16 cellular contexts compared by ENCODE assay signal in the genomic region with DNA sequence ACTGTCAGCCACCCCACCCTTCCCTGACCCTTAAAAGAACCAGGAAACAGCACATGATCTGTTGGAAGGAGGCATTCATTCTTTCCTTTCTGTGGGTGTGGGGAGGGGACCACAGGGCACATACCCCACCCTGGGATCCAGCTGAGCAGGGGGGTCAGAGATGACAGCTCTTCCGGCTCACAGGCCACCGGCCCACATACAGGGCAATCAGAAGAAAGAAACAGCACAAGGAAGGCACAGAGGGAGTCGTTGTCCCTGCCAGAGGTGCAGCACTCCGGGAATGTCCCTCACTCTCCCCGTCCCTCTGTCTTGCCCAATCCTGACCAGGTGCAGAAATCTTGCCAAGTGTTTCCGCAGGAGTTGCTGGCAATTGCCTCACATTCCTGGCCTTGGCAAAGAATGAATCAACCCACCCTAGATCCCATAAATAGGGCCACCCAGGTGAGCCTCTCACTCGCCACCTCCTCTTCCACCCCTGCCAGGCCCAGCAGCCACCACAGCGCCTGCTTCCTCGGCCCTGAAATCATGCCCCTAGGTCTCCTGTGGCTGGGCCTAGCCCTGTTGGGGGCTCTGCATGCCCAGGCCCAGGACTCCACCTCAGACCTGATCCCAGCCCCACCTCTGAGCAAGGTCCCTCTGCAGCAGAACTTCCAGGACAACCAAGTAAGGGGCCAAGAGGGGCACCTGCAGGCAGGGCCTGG. TPM values are rescaled to one million over a fixed set of nuclear protein-coding genes. Genes with fewer than 3 reads are reported as not detected.
DNase-seq lines count a peak whose midpoint lies in the region; FAIRE-seq and TF ChIP-seq lines count a peak whose summit lies in the region.
"Had no signal": no experiment of that assay in that cellular context is flagged by ENCODE, and none has a peak within 500 bp of the region (broad histone marks: within the 10 kb centered on the region; RNA-seq: fewer than 3 reads in every experiment).

A gene (plus strand): TSS at position 453 of the 701 bp plus-strand sequence. CDS start 73 bp downstream, at position 526.

- in situ Hi-C loops in GM23248 (cut with MboI) = no loop called here

- H3K9me3 Mint-ChIP-seq in progenitor cell of endocrine pancreas (ENCODE audit: low read depth) = no peaks in the 10 kb centered on the region
- H3K9me3 Mint-ChIP-seq: activated naive CD4-positive, alpha-beta T cell treated with anti-CD3 and anti-CD28 coated beads, Interleukin-2, amount 50 U/mL, for 24 hours had no signal

- H3K27me3 ChIP-seq in WERI-Rb-1 (ENCODE audit: insufficient read depth, low read depth, severe bottlenecking) = no peaks in the 10 kb centered on the region
- H3K27me3 ChIP-seq in GM23248 (replicated peaks; ENCODE audit: insufficient read depth) = no peaks in the 10 kb centered on the region
- H3K27me3 ChIP-seq: dorsolateral prefrontal cortex had no signal

- H3K9me2 ChIP-seq in GM23248 (ENCODE audit: insufficient read depth) = no peaks in the 10 kb centered on the region

- no peak within 1 kb of the TSS; the same call in 1 of the 2 replicates for H2AFZ ChIP-seq in GM23248

- H3K9ac ChIP-seq in GM23248 = no peak within 1 kb of the TSS

- 57 to 66% methylated on average over 9 of the region's 9 CpGs for WGBS in GM23248 (ENCODE audit: low coverage in 1 of 2, low lambda C conversion rate in 2 of 2, missing lambda C conversion rate in 2 of 2), 2 experiments

- DNase-seq in GM12892 (ENCODE audit: insufficient read length) (peak; percentile 8), WERI-Rb-1 (no peak), islet precursor cell (peak; percentile 47), progenitor cell of endocrine pancreas (ENCODE audit: low spot score, unreplicated experiment) (no peak), GF-D8 (lab: John Stamatoyannopoulos, UW) (no peak), GM23248 (no peak), NCI-H2029 treated with DMSO at 0.1 percent for 48 hours (lab: John Stamatoyannopoulos, UW) (no peak), HTR-8/SVneo (ENCODE audit: insufficient read length, low spot score) (no peak)
- DNase-seq: activated CD4-positive, alpha-beta T cell treated with anti-CD3 and anti-CD28 coated beads, Interleukin-2, amount 50 U/mL, for 4 hours; dorsolateral prefrontal cortex; NCI-H524 treated with DMSO at 0.1 percent for 48 hours; stimulated activated CD4-positive, alpha-beta T cell treated with anti-CD3 and anti-CD28 coated beads, Interleukin-4, amount 100 ng/mL, for 4 hours had no signal

- no peaks in the 10 kb centered on the region for H3K4me1 ChIP-seq in GM23248 (ENCODE audit: insufficient read depth)

- peaks cover 12% of the 10 kb centered on the region for H3K27me3 Mint-ChIP-seq in progenitor cell of endocrine pancreas
- H3K27me3 Mint-ChIP-seq: activated naive CD4-positive, alpha-beta T cell treated with anti-CD3 and anti-CD28 coated beads, Interleukin-2, amount 50 U/mL, for 24 hours had no signal

- no peaks in the 10 kb centered on the region for H3K36me3 Mint-ChIP-seq in progenitor cell of endocrine pancreas (ENCODE audit: insufficient read depth)
- H3K36me3 Mint-ChIP-seq: activated naive CD4-positive, alpha-beta T cell treated with anti-CD3 and anti-CD28 coated beads, Interleukin-2, amount 50 U/mL, for 24 hours had no signal

- H3K4me2 ChIP-seq in GM23248 (ENCODE audit: unreplicated experiment) = no peak within 1 kb of the TSS

- no peak for FAIRE-seq in GM12892 (lab: Jason Lieb, UNC)
- no peak for FAIRE-seq in HTR-8/SVneo (lab: Jason Lieb, UNC)
- FAIRE-seq: G401.6 had no signal

- TF ChIP-seq POLR2A in GM12892 (IDR thresholded peaks at IDR 0.05; ENCODE audit: low read depth, low read length) = no peak

- TF ChIP-seq CTCF in WERI-Rb-1 (IDR thresholded peaks at IDR 0.05; ENCODE audit: low read depth, low read length) = no peak
- no peak for TF ChIP-seq CTCF in progenitor cell of endocrine pancreas (IDR thresholded peaks at IDR 0.05; ENCODE audit: unreplicated experiment)

- peaks cover 4% of the 10 kb centered on the region for H3K4me1 Mint-ChIP-seq in progenitor cell of endocrine pancreas (ENCODE audit: low read depth)
- H3K4me1 Mint-ChIP-seq: activated naive CD4-positive, alpha-beta T cell treated with anti-CD3 and anti-CD28 coated beads, Interleukin-2, amount 50 U/mL, for 24 hours had no signal

- H3K27ac Mint-ChIP-seq in progenitor cell of endocrine pancreas = peak within 1 kb of the TSS; percentile 27

- H4K20me1 ChIP-seq in GM23248 (ENCODE audit: insufficient read depth) = no peaks in the 10 kb centered on the region

- H3K9me3 ChIP-seq in WERI-Rb-1 (ENCODE audit: severe bottlenecking) = no peaks in the 10 kb centered on the region
- no peaks in the 10 kb centered on the region for H3K9me3 ChIP-seq in GM23248 (ENCODE audit: low read depth)

- H3K27ac ChIP-seq in WERI-Rb-1 (peak within 1 kb of the TSS; percentile 67), GM23248 (no peak within 1 kb of the TSS)
- H3K27ac ChIP-seq: dorsolateral prefrontal cortex, SK-N-MC had no signal

- H3F3A ChIP-seq in GM23248 (ENCODE audit: insufficient read depth) = no peaks in the 10 kb centered on the region

- no peaks in the 10 kb centered on the region for H3K79me2 ChIP-seq in GM23248 (ENCODE audit: insufficient read depth)

- no peak within 1 kb of the TSS for H3K4me3 Mint-ChIP-seq in progenitor cell of endocrine pancreas (ENCODE audit: low read depth)
- H3K4me3 Mint-ChIP-seq: activated naive CD4-positive, alpha-beta T cell treated with anti-CD3 and anti-CD28 coated beads, Interleukin-2, amount 50 U/mL, for 24 hours had no signal

- no peaks in the 10 kb centered on the region for H3K36me3 ChIP-seq in WERI-Rb-1
- no peaks in the 10 kb centered on the region for H3K36me3 ChIP-seq in GM23248 (ENCODE audit: low read depth)

- H3K4me3 ChIP-seq in WERI-Rb-1 (ENCODE audit: low read depth, low read length) = no peak within 1 kb of the TSS
- no peak within 1 kb of the TSS for H3K4me3 ChIP-seq in GM23248
- H3K4me3 ChIP-seq: dorsolateral prefrontal cortex, SK-N-MC had no signal

RNA-seq across cellular contexts. Expression of the gene that starts here (rescaled TPM):
- not detected for polyA plus RNA-seq in GM12892 (2012; ENCODE audit: missing spikeins)
- not detected in 2 replicates for total RNA-seq in progenitor cell of endocrine pancreas
- total RNA-seq in GM23248 (2014; rRNA removed; shearing (Covaris generic)) = not detected in 2 replicates
- polyA plus RNA-seq in GM23248 (2016; fragmentation: Nextera tagmentation; extraction: Ambion mirVana) = not detected in 2 replicates
- polyA plus RNA-seq: BJ had no signal

Comparison
In these comparisons a context has a peak if more than half of its experiments do, and no peak if none do; other contexts are left out.
1. DNase-seq: peak in GM12892 (single experiment) and islet precursor cell (single experiment); none in WERI-Rb-1 (single experiment), progenitor cell of endocrine pancreas (single experiment), GF-D8 (single experiment), GM23248 (single experiment), NCI-H2029 treated with DMSO at 0.1 percent for 48 hours (single experiment) and HTR-8/SVneo (single experiment).